28 cellular contexts compared by ENCODE assay signal in the genomic region with DNA sequence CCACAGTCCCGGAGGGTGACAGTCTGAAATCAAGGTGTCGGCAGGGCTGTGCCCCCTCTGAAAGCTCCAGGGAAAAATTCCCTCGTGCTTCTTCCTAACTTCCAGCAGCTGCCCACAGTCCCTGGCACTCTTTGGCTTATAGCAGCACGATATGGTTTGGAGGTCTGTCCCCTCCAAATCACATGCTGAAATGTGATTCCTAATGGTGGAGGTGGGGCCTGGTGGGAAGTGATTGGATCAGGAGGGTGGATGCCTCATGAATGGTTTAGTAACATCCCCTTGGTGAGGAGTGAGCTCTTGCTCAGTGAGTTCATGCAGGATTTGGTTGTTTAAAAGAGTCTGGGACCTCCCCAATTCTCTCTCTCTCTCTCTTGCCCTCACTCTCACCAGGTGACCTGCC.
"Had no signal": no experiment of that assay in that cellular context is flagged by ENCODE, and none has a peak within 500 bp of the region (broad histone marks: within the 10 kb centered on the region; RNA-seq: fewer than 3 reads in every experiment).

No MANE protein-coding gene starts in this region.

- H3K9me3 ChIP-seq: heart right ventricle, left lung, lower lobe of right lung, neutrophil, sigmoid colon, tibial nerve, upper lobe of right lung had no signal

- DNase-seq: heart right ventricle; kidney glomerular epithelial cell; left cardiac atrium; left lung; lower lobe of right lung; mammary epithelial cell; mesenchymal stem cell; naive B cell; occipital lobe; retina; right cardiac atrium; sigmoid colon; stimulated activated CD4-positive, alpha-beta T cell treated with anti-CD3 and anti-CD28 coated beads, Interleukin-12 subunit alpha, Interleukin-12 subunit beta, amount 100 ng/mL, for 4 hours; stimulated activated CD4-positive, alpha-beta T cell treated with anti-CD3 and anti-CD28 coated beads, Interleukin-15, amount 100 ng/mL, for 24 hours; stimulated activated CD4-positive, alpha-beta T cell treated with anti-CD3 and anti-CD28 coated beads, Interleukin-2, amount 100 ng/mL, for 24 hours; stimulated activated CD4-positive, alpha-beta T cell treated with anti-CD3 and anti-CD28 coated beads, Interleukin-4, amount 100 ng/mL, for 1 hour; stimulated activated naive CD4-positive, alpha-beta T cell; stimulated activated naive CD8-positive, alpha-beta T cell treated with anti-CD3 and anti-CD28 coated beads, Interleukin-15, amount 100 ng/mL, for 72 hours; substantia nigra; upper lobe of right lung had no signal

- H3K27me3 ChIP-seq: heart right ventricle, hepatocyte, left lung, neural progenitor cell, neutrophil, sigmoid colon, tibial nerve, upper lobe of right lung had no signal

- H3K4me1 ChIP-seq: left lung, lower lobe of right lung, neural progenitor cell, parathyroid adenoma, tibial nerve, upper lobe of right lung had no signal

- H3K9ac ChIP-seq: neural progenitor cell, parathyroid adenoma had no signal

- H3K27ac Mint-ChIP-seq: neural progenitor cell; stimulated activated effector memory CD8-positive, alpha-beta T cell treated with anti-CD3 and anti-CD28 coated beads, Interleukin-12 subunit alpha, Interleukin-12 subunit beta, amount 100 ng/mL, for 72 hours had no signal

- H3K36me3 Mint-ChIP-seq: naive B cell; neural progenitor cell; stimulated activated effector memory CD8-positive, alpha-beta T cell treated with anti-CD3 and anti-CD28 coated beads, Interleukin-12 subunit alpha, Interleukin-12 subunit beta, amount 100 ng/mL, for 72 hours had no signal

- H3K27me3 Mint-ChIP-seq: stimulated activated naive CD8-positive, alpha-beta T cell treated with anti-CD3 and anti-CD28 coated beads, Interleukin-15, amount 100 ng/mL, for 72 hours had no signal

- H3K4me3 ChIP-seq: heart right ventricle, hepatocyte, left lung, lower lobe of right lung, neural progenitor cell, sigmoid colon, skin epidermis, tibial nerve, upper lobe of right lung had no signal

- H3K4me3 Mint-ChIP-seq: naive B cell; nephron; neural progenitor cell; stimulated activated effector memory CD8-positive, alpha-beta T cell treated with anti-CD3 and anti-CD28 coated beads, Interleukin-12 subunit alpha, Interleukin-12 subunit beta, amount 100 ng/mL, for 72 hours; stimulated activated naive CD8-positive, alpha-beta T cell treated with anti-CD3 and anti-CD28 coated beads, Interleukin-15, amount 100 ng/mL, for 72 hours had no signal

- H3K27ac ChIP-seq: heart right ventricle, hepatocyte, left lung, lower lobe of right lung, neural progenitor cell, neutrophil, parathyroid adenoma, sigmoid colon, skin epidermis, tibial nerve, upper lobe of right lung had no signal

- H3K9me3 Mint-ChIP-seq: naive B cell; nephron; neural progenitor cell; stimulated activated effector memory CD8-positive, alpha-beta T cell treated with anti-CD3 and anti-CD28 coated beads, Interleukin-12 subunit alpha, Interleukin-12 subunit beta, amount 100 ng/mL, for 72 hours; stimulated activated naive CD8-positive, alpha-beta T cell treated with anti-CD3 and anti-CD28 coated beads, Interleukin-15, amount 100 ng/mL, for 72 hours had no signal

- H3K36me3 ChIP-seq: heart right ventricle, left lung, lower lobe of right lung, neural progenitor cell, neutrophil, sigmoid colon, tibial nerve, upper lobe of right lung had no signal

- ATAC-seq: heart right ventricle; left cardiac atrium; left lung; lower lobe of right lung; right cardiac atrium; stimulated activated effector memory CD8-positive, alpha-beta T cell treated with anti-CD3 and anti-CD28 coated beads, Interleukin-12 subunit alpha, Interleukin-12 subunit beta, amount 100 ng/mL, for 72 hours; stimulated activated naive CD8-positive, alpha-beta T cell treated with anti-CD3 and anti-CD28 coated beads, Interleukin-15, amount 100 ng/mL, for 72 hours; upper lobe of right lung had no signal

- H3K4me1 Mint-ChIP-seq: naive B cell; stimulated activated effector memory CD8-positive, alpha-beta T cell treated with anti-CD3 and anti-CD28 coated beads, Interleukin-12 subunit alpha, Interleukin-12 subunit beta, amount 100 ng/mL, for 72 hours; stimulated activated naive CD8-positive, alpha-beta T cell treated with anti-CD3 and anti-CD28 coated beads, Interleukin-15, amount 100 ng/mL, for 72 hours had no signal
